ENCODE assay signal across 8 cellular contexts in genomic region chr6:29792123-29793035, GRCh38. TPM values are rescaled to one million over a fixed set of nuclear protein-coding genes. Genes with fewer than 3 reads are reported as not detected.
DNase-seq lines count a peak whose midpoint lies in the region; ATAC-seq and TF ChIP-seq lines count a peak whose summit lies in the region.

No MANE protein-coding gene starts in this region.

- peak overlapping the region; percentile 17; the same call in 1 of the 2 replicates for H3K4me3 ChIP-seq in AG04450 (ENCODE audit: low read depth, low read length)

- CTCF ChIA-PET in AG04450 (lab: Charles Lee) = no interaction called here

- ATAC-seq in HG03280 (IDR thresholded peaks at IDR 0.05; ENCODE audit: unreplicated experiment) (peak; percentile 52), esophagus mucosa (peak; percentile 71), HG02840 (IDR thresholded peaks at IDR 0.05; ENCODE audit: low FRiP score, unreplicated experiment) (no peak)

- peak; percentile 35; the same call in 1 of the 2 replicates for TF ChIP-seq CTCF in AG04450 (IDR thresholded peaks at IDR 0.05; ENCODE audit: low read depth, low read length)

- no peak overlapping the region for H3K27ac ChIP-seq in AG04450 (ENCODE audit: low read depth, low read length)

- H3K27me3 ChIP-seq in AG04450 (ENCODE audit: control insufficient read depth, insufficient read depth, low read length) = peaks cover 16% of the 10 kb centered on the region

- H3K9me3 ChIP-seq in AG04450 (ENCODE audit: control insufficient read depth, insufficient read depth, low read length) = no peaks in the 10 kb centered on the region; the same call in 1 of the 2 replicates

- DNase-seq in AG04450 (ENCODE audit: low read depth, low spot score) = no peak
- peak; percentile 58 for DNase-seq in activated T-cell treated with anti-CD3 and anti-CD28 coated beads for 24 hours (ENCODE audit: low read depth)
- DNase-seq in myocyte (ENCODE audit: low read depth) = peak; percentile 5
- DNase-seq in stimulated activated CD8-positive, alpha-beta memory T cell treated with anti-CD3 and anti-CD28 coated beads, Interleukin-7, amount 100 ng/mL, for 24 hours (ENCODE audit: low read depth) = peak; percentile 40
- no peak for DNase-seq in SW 1271 (lab: John Stamatoyannopoulos, UW)

- POLR2A ChIA-PET in AG04450 (lab: Yijun Ruan, JAX) = no interaction called here

RNA-seq across cellular contexts. Expression of gene HLA-G, which starts 35.2 kb away (rescaled TPM):
- polyA plus RNA-seq in AG04450 (2011; rRNA removed) = not detected in 2 replicates
- polyA minus RNA-seq in AG04450 (2011; rRNA and poly(A)+ RNA removed) = not detected in 2 replicates
- total RNA-seq in esophagus mucosa = 0.16 TPM
- not detected in 2 replicates for total RNA-seq in myocyte
- 0.20 TPM for polyA plus RNA-seq in myocyte (2012)

Comparison
In these comparisons a context has a peak if more than half of its experiments do, and no peak if none do; other contexts are left out.
1. DNase-seq: peak in activated T-cell treated with anti-CD3 and anti-CD28 coated beads for 24 hours (single experiment), myocyte (single experiment) and stimulated activated CD8-positive, alpha-beta memory T cell treated with anti-CD3 and anti-CD28 coated beads, Interleukin-7, amount 100 ng/mL, for 24 hours (single experiment); none in AG04450 (single experiment) and SW 1271 (0 of 2).